In the genomic region with DNA sequence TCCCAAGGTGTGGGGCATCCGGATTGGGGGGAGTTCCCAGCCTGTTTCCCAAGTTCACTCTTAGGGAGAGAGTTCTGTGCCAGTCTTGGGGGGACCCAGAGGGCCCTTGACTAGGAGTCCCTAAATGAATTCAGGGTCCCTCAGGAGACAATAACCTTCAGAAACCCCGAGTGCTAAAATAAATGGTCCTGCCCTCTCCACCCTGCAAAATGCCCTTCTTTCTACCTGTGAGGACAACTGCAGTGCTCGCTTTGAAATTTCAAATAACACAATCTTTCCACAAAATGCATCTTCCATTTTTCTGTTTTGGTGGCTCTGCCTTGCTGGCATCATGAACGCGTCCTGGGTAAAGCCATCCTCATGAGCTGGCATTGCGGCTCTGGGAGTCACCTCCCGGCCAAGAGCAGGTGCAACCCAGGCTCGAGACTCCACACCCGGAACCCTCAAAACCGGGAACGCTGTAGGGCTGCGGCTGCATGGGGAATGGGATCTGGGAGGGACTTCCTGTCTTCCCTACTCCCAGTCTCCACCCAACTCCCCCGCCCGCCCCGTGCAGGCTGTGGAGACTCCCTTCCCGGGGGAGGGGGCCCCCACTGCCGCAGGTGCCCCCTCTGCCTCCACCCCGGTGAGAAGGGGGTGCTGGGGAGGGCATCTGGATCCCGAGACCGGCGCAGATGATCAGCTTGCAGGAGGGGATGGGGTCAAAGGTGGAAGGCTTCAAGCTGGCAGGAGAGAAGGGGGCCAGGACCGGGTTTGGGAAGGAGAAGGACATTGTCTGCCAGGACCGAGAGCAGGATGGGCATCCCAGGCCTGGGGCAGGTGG, we compare ENCODE assay signal across 8 cellular contexts.
DNase-seq lines count a peak whose midpoint lies in the region; ATAC-seq, FAIRE-seq and TF ChIP-seq lines count a peak whose summit lies in the region.

A gene (plus strand): TSS at position 529 of the 823 bp plus-strand sequence. CDS start 845 bp downstream, outside the sequence.

- FAIRE-seq in H54 (lab: Jason Lieb, UNC): no peak

- DNase-seq in H54 (ENCODE audit: insufficient read length, low spot score) (peak; percentile 93), NCI-H510A treated with DMSO at 0.1 percent for 48 hours (lab: John Stamatoyannopoulos, UW) (peak; percentile 63), kidney tubule cell (ENCODE audit: low spot score) (peak; percentile 85), substantia nigra (lab: John Stamatoyannopoulos, UW) (peak in 44 of 49 donors; percentile 20 to 85 (median 62)), UCSD-AML1 (lab: John Stamatoyannopoulos, UW; ENCODE audit: unreplicated experiment) (no peak)

- H3K27ac ChIP-seq in cingulate gyrus (ENCODE audit: low read depth, low read length) (peak within 1 kb of the TSS; percentile 39), substantia nigra (ENCODE audit: low read depth, low read length, poor library complexity, severe bottlenecking) (peak within 1 kb of the TSS; percentile 80)

- peak; percentile 13 for TF ChIP-seq POLR2A in H54 (IDR thresholded peaks at IDR 0.05; ENCODE audit: low read depth, low read length)

- no peak for ATAC-seq in HG03135 (IDR thresholded peaks at IDR 0.05; ENCODE audit: unreplicated experiment)
- no peak for ATAC-seq in GM21423 (IDR thresholded peaks at IDR 0.05; ENCODE audit: unreplicated experiment)
